ENCODE assay signal across 1 cellular context in the genomic region with DNA sequence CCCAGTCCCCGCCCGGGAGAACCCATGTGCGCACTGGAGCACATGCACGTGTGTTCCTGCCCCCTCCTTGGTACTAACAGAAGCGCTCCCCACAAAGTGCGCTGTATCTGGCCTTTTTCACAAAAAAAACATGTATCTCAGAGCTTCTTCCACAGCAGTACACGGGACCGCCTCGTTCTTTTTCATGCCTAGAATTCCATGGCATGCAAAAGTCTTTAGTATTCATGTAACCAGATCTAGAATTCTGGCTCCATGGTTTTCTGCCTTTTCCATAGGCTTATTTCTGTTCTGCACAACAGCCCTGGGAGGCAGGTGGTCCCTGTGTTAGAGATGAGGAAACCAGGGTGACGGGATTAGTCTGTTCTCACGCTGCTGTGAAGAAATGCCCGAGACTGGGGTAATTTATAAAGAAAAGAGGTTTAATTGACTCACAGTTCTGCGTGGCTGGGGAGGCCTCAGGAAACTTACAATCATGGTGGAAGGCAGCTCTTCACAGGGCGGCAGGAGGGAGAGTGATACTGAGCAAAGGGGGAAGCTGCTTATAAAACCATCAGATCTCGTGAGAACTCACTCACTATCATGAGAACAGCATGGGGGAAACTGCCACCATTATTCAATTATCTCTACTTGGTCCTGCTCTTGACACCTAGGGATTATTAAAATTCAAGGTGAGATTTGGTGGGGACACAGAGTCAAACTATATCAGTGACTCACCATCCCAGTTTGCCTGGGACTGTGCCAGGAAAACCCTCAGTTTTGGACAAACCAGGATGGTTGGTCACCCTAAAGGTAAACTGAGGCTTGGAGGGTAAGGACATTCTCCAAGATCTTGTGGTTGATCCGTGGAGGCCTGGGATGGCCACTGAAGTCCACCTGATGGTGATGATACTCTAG.
TF ChIP-seq lines count a peak whose summit lies in the region.

No MANE protein-coding gene starts in this region.

TF ChIP-seq in K562, 482 proteins besides CTCF, POLR2A, EP300 and RAD21 (continued from another document):
- TF ChIP-seq ZBTB33 (CRISPR knock-in tag; IDR thresholded peaks at IDR 0.05) (no peak), XRCC5 (IDR thresholded peaks at IDR 0.05; ENCODE audit: low read depth, low read length) (no peak), ZNF232 (CRISPR knock-in tag; IDR thresholded peaks at IDR 0.05) (no peak), MAFG (tag; conservative IDR thresholded peaks at IDR 0.05) (no peak)
- TF ChIP-seq, protein P1, sequence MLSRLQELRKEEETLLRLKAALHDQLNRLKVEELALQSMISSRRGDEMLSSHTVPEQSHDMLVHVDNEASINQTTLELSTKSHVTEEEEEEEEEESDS (CRISPR knock-in tag; IDR thresholded peaks at IDR 0.05): no peak
- TF ChIP-seq, protein P2, sequence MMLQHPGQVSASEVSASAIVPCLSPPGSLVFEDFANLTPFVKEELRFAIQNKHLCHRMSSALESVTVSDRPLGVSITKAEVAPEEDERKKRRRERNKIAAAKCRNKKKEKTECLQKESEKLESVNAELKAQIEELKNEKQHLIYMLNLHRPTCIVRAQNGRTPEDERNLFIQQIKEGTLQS (IDR thresholded peaks at IDR 0.05): no peak; the same call in 1 of the 2 replicates
- TF ChIP-seq, protein P2 (CRISPR knock-in tag; conservative IDR thresholded peaks at IDR 0.05): no peak; the same call in 1 of the 2 replicates
TF ChIP-seq in K562: peak in this region for 99.
